ENCODE assay signal across 12 cellular contexts in the genomic region with DNA sequence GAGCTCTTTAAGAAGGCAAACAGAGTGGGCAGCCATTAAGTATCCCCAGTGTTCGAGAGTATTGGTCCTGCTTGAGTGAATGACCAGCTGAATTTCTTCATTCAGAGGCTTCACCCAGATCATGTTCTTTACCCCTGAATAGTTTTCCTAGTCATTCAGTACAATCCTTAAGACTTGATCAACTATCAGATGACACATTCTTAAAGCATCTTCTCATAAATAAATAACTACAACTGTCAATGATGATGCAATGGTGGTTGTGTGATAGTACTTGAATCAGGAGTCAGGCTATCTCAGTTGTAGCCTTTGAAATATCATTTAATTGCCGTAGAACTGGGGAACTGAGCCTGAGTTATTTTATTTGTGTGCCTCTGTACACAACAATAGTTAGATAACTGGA.
A peak's percentile ranks its signal among the peaks of the same experiment; 100 is the strongest.
DNase-seq lines count a peak whose midpoint lies in the region; ATAC-seq and TF ChIP-seq lines count a peak whose summit lies in the region.
"Had no signal": no experiment of that assay in that cellular context is flagged by ENCODE, and none has a peak within 500 bp of the region (broad histone marks: within the 10 kb centered on the region; RNA-seq: fewer than 3 reads in every experiment).

No MANE protein-coding gene starts in this region.

- in situ Hi-C loops in ACHN (cut with HindIII; ENCODE audit: low pct_ligation_motif_present, low pct_unique_long_range_greater_than_20kb, low sequenced_read_pairs) = no loop called here

- DNase-seq in ACHN = peak; percentile 42
- DNase-seq in NCI-H69 (lab: John Stamatoyannopoulos, UW) = peak; percentile 52
- peak; percentile 1 for DNase-seq in fibroblast of mammary gland (ENCODE audit: low read depth)
- DNase-seq in renal cortical epithelial cell (ENCODE audit: low read depth) = peak; percentile 86
- no peak for DNase-seq in epidermal melanocyte (ENCODE audit: insufficient read length, low spot score)
- DNase-seq in stimulated activated CD4-positive, alpha-beta T cell treated with anti-CD3 and anti-CD28 coated beads, Interleukin-1b, Interleukin-23, amount 100 ng/mL, for 48 hours = no peak
- DNase-seq: CD8-positive, alpha-beta T cell; COR-L47; DND-41; GF-D8 had no signal

- ATAC-seq in HG02938 (IDR thresholded peaks at IDR 0.05; ENCODE audit: unreplicated experiment) = no peak
- ATAC-seq: CD8-positive, alpha-beta T cell had no signal

- no peak for TF ChIP-seq CTCF in fibroblast of mammary gland (conservative IDR thresholded peaks at IDR 0.05; ENCODE audit: control insufficient read depth, insufficient read depth, low read depth, low read length)

- no peak overlapping the region for H3K4me3 ChIP-seq in fibroblast of mammary gland (ENCODE audit: control insufficient read depth, low read depth, low read length)
- H3K4me3 ChIP-seq: HAP-1 had no signal

Comparison
In these comparisons a context has a peak if more than half of its experiments do, and no peak if none do; other contexts are left out.
1. DNase-seq: peak in ACHN (single experiment), NCI-H69 (single experiment), fibroblast of mammary gland (single experiment) and renal cortical epithelial cell (single experiment); none in epidermal melanocyte (single experiment) and stimulated activated CD4-positive, alpha-beta T cell treated with anti-CD3 and anti-CD28 coated beads, Interleukin-1b, Interleukin-23, amount 100 ng/mL, for 48 hours (single experiment).